ENCODE assay signal across 19 cellular contexts in the genomic region with DNA sequence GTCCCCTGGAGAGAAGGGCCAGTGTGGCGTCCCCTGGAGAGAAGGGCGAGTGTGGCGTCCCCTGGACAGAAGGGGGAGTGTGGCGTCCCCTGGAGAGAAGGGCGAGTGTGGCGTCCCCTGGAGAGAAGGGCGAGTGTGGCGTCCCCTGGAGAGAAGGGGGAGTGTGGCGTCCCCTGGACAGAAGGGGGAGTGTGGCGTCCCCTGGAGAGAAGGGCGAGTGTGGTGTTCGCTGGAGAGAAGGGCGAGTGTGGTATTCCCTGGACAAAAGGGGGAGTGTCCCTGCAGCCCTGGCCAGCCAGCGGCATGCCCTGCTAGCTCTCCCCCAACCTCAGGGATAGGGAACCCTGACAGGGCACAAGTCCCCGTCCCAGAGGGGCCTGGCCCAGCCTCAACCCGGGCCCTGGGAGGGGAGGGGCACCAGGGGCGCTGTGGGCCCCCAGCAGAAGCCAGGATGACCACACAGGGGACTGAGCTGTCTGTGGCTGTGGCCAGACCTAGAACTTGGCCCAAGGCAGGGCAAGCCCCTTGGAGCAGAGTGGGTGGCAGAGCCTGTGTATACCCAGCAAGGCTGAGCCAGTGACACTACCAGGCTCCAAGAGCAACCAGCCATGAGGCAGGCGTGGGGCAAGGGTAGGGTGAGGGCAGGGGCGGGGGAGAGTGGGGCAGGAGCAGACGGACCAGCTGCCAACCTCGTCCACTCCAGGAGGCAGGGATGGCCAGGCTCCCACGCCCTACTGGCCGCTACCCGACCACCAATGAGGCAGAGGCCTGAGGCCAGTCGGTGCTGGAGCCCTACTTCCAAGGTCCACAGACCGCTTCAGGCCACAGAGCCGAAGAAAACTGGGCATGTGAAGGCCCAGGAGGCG. TPM values are rescaled to one million over a fixed set of nuclear protein-coding genes. Genes with fewer than 3 reads are reported as not detected.
DNase-seq lines count a peak whose midpoint lies in the region; ATAC-seq, FAIRE-seq and TF ChIP-seq lines count a peak whose summit lies in the region.
"Had no signal": no experiment of that assay in that cellular context is flagged by ENCODE, and none has a peak within 500 bp of the region (broad histone marks: within the 10 kb centered on the region; RNA-seq: fewer than 3 reads in every experiment).

No MANE protein-coding gene starts in this region.

- peaks cover 38% of the 10 kb centered on the region for H3K4me1 ChIP-seq in left ventricle myocardium inferior
- H3K4me1 ChIP-seq in K562 (replicated peaks in 1 of 2; ENCODE audit: control insufficient read depth in 2 of 2, insufficient read depth in 2 of 2, low read length in 2 of 2) = peaks cover 5 to 74% of the 10 kb centered on the region in 2 experiments; a peak in 4 of 5 replicates
- H3K4me1 ChIP-seq in trophoblast cell (ENCODE audit: control insufficient read depth in 1 of 2, insufficient read depth in 2 of 2, low read length in 2 of 2) = peaks cover 9 to 10% of the 10 kb centered on the region in 2 experiments
- H3K4me1 ChIP-seq in ovary (ENCODE audit: insufficient read depth) = peaks cover 2% of the 10 kb centered on the region
- H3K4me1 ChIP-seq: Caco-2 had no signal

- H2AK5ac ChIP-seq in trophoblast cell (ENCODE audit: low read length) = no peak overlapping the region

- intact Hi-C loops in left ventricle myocardium superior (cut with micrococcal nuclease) (no loop called here), left ventricle myocardium inferior (cut with micrococcal nuclease) (no loop called here), K562 (cut with micrococcal nuclease) (no loop called here), ovary (cut with DNase I) (loop anchor here in 1 of 4 donors (10.0 kb wide), 1 partner anchor 1864 kb away; no protein-coding TSS in a partner anchor)

- H3K27ac Mint-ChIP-seq in neural crest cell (ENCODE audit: unreplicated experiment) = no peak overlapping the region
- H3K27ac Mint-ChIP-seq: T-cell had no signal

- 97% methylated on average over 6 of the region's 28 CpGs for whole genome bisulfite sequencing in K562 (ENCODE audit: insufficient coverage, low coverage, missing lambda C conversion rate)
- WGBS in trophoblast cell (ENCODE audit: extremely low coverage, insufficient coverage, insufficient read length) = no CpG with 5 or more reads among the region's 28 CpGs
- 84 to 87% (median 85%) methylated on average over 24 to 28 of the region's 28 CpGs for WGBS in ovary, 3 donors

- no peak overlapping the region for H3K14ac ChIP-seq in trophoblast cell (ENCODE audit: low read length)

- no peak overlapping the region for H3K27ac ChIP-seq in left ventricle myocardium inferior (replicated peaks)
- H3K27ac ChIP-seq in K562 (ENCODE audit: extremely low read depth, low read depth, low read length) = no peak overlapping the region
- no peak overlapping the region for H3K27ac ChIP-seq in trophoblast cell (ENCODE audit: low read depth, low read length)
- no peak overlapping the region for H3K27ac ChIP-seq in ovary
- H3K27ac ChIP-seq: BLaER1 treated with 17β-estradiol and CSF1 and Interleukin-3, amounts not matched to agents 10 nM and 100 nM; HL-60 had no signal

- no peak overlapping the region for H3K23ac ChIP-seq in trophoblast cell (ENCODE audit: low read length)

- TF ChIP-seq EP300 in K562 (IDR thresholded peaks at IDR 0.05; ENCODE audit: low read length) = no peak
- no peak for TF ChIP-seq EP300 in ovary (IDR thresholded peaks at IDR 0.05)

- H3K18ac ChIP-seq in trophoblast cell (ENCODE audit: low read length) = no peak overlapping the region

- peaks cover 2% of the 10 kb centered on the region for H3K4me1 Mint-ChIP-seq in neural crest cell

- TF ChIP-seq POLR2A in K562 (conservative IDR thresholded peaks at IDR 0.05) (0 out of 2 replicates have a peak, but pooled peaks have one; percentile 30), ovary (IDR thresholded peaks at IDR 0.05) (no peak)

- BruUV-seq in K562 (replicated peaks; lab: Mats Ljungman, UMichigan) = no TSS peak

- H4K12ac ChIP-seq in trophoblast cell (ENCODE audit: low read depth, low read length) = no peak overlapping the region

- no peak overlapping the region for H3K4me3 ChIP-seq in left ventricle myocardium inferior
- H3K4me3 ChIP-seq in K562 = no peak overlapping the region
- no peak overlapping the region for H3K4me3 ChIP-seq in trophoblast cell (ENCODE audit: low read depth, low read length)
- no peak overlapping the region for H3K4me3 ChIP-seq in ovary
- H3K4me3 ChIP-seq: BLaER1 treated with 17β-estradiol and CSF1 and Interleukin-3, amounts not matched to agents 10 nM and 100 nM had no signal

- H3K4me3 Mint-ChIP-seq in neural crest cell = peak overlapping the region; percentile 71

- ATAC-seq in left ventricle myocardium superior = no peak
- ATAC-seq in K562 = no peak
- ATAC-seq: T-cell had no signal

- no peaks in the 10 kb centered on the region for H3K9me1 ChIP-seq in K562 (ENCODE audit: control insufficient read depth, insufficient read depth, low read length)

- no peak overlapping the region for H4K8ac ChIP-seq in trophoblast cell (ENCODE audit: low read depth, low read length)

- H3K9me3 Mint-ChIP-seq in neural crest cell = no peaks in the 10 kb centered on the region
- H3K9me3 Mint-ChIP-seq: T-cell had no signal

- H2BK5ac ChIP-seq in trophoblast cell (ENCODE audit: low read depth, low read length, poor library complexity) = no peak overlapping the region

- FAIRE-seq in K562 (lab: Jason Lieb, UNC) = no peak
- FAIRE-seq: GM19239, H54, HTR-8/SVneo had no signal

- H3K4me2 ChIP-seq in K562 (ENCODE audit: insufficient read depth, low read length) (no peak overlapping the region), trophoblast cell (ENCODE audit: low read length) (no peak overlapping the region)
- H3K4me2 ChIP-seq: BLaER1 treated with 17β-estradiol and CSF1 and Interleukin-3, amounts not matched to agents 10 nM and 100 nM had no signal

- peak; percentile 32 for DNase-seq in left ventricle myocardium superior
- no peak for DNase-seq in left ventricle myocardium inferior
- no peak for DNase-seq in K562 (ENCODE audit: extremely low read depth in 1 of 4, low spot score in 3 of 4)
- DNase-seq in neural crest cell (ENCODE audit: low read depth, low spot score) = no peak
- DNase-seq in globus pallidus (ENCODE audit: low spot score) = no peak
- no peak for DNase-seq in MV-4-11 (lab: John Stamatoyannopoulos, UW)
- DNase-seq in trophoblast cell = no peak
- no peak for DNase-seq in ovary
- DNase-seq: Caco-2, EL, NCI-H1417, NCI-H187 treated with DMSO at 0.1 percent for 48 hours, T-cell had no signal

- TF ChIP-seq CTCF in left ventricle myocardium inferior (IDR thresholded peaks at IDR 0.05; ENCODE audit: borderline replicate concordance) = no peak
- no peak for TF ChIP-seq CTCF in K562 (IDR thresholded peaks at IDR 0.05 in 2 of 3, conservative IDR thresholded peaks at IDR 0.05 in 1 of 3; ENCODE audit: insufficient read depth in 2 of 3, low read depth in 1 of 3, low read length in 3 of 3)
- TF ChIP-seq CTCF in neural crest cell (conservative IDR thresholded peaks at IDR 0.05) = no peak
- no peak for TF ChIP-seq CTCF in ovary (IDR thresholded peaks at IDR 0.05)

- CTCF ChIA-PET in K562 (lab: Yijun Ruan, JAX; ENCODE audit: low intra/inter-chr PET ratio) = no interaction called here

- H4K91ac ChIP-seq in trophoblast cell (ENCODE audit: low read depth, low read length) = no peak overlapping the region

- POLR2A ChIA-PET in K562 (lab: Yijun Ruan, JAX) = interaction anchor here (0.8 kb wide), 1 partner anchor 13 kb away, joined by 3 read pairs; no protein-coding TSS in a partner anchor

- no peak overlapping the region for H2BK120ac ChIP-seq in trophoblast cell (ENCODE audit: insufficient read depth, low read length, poor library complexity)

- 0 out of 2 replicates have a peak, but pooled peaks cover 4% of the 10 kb centered on the region for H4K20me1 ChIP-seq in K562 (replicated peaks; ENCODE audit: control insufficient read depth, insufficient read depth, low read length)

- H3K9ac ChIP-seq in K562 (ENCODE audit: insufficient read depth in 1 of 2, low read depth in 2 of 2, low read length in 2 of 2) = peak overlapping the region in 1 of 2 experiments; percentile 64; a peak in 1 of 4 replicates
- no peak overlapping the region for H3K9ac ChIP-seq in trophoblast cell (ENCODE audit: low read length)

- no peak overlapping the region for H3K4ac ChIP-seq in trophoblast cell (ENCODE audit: low read depth, low read length)

- no peaks in the 10 kb centered on the region for H3K36me3 Mint-ChIP-seq in neural crest cell (ENCODE audit: low read depth)

- no peak for TF ChIP-seq RAD21 in K562 (CRISPR knock-in tag; conservative IDR thresholded peaks at IDR 0.05 in 1 of 2, IDR thresholded peaks at IDR 0.05 in 1 of 2)

- H3K27me3 ChIP-seq in left ventricle myocardium inferior (ENCODE audit: low read depth) (no peaks in the 10 kb centered on the region), K562 (ENCODE audit: control insufficient read depth in 2 of 2, insufficient read depth in 2 of 2, low read length in 2 of 2) (no peaks in the 10 kb centered on the region), trophoblast cell (ENCODE audit: insufficient read depth, low read length) (no peaks in the 10 kb centered on the region), ovary (no peaks in the 10 kb centered on the region)
- H3K27me3 ChIP-seq: BLaER1 treated with 17β-estradiol and CSF1 and Interleukin-3, amounts not matched to agents 10 nM and 100 nM had no signal

- H3K9me3 ChIP-seq in left ventricle myocardium inferior (replicated peaks) (no peaks in the 10 kb centered on the region), K562 (replicated peaks; ENCODE audit: control insufficient read depth, insufficient read depth, low read depth, low read length) (no peaks in the 10 kb centered on the region), trophoblast cell (ENCODE audit: insufficient read depth, low read depth, low read length) (peaks cover 1% of the 10 kb centered on the region), ovary (no peaks in the 10 kb centered on the region)
- H3K9me3 ChIP-seq: BLaER1 treated with 17β-estradiol and CSF1 and Interleukin-3, amounts not matched to agents 10 nM and 100 nM; Caco-2 had no signal

- H3K36me3 ChIP-seq in left ventricle myocardium inferior (peaks cover 28% of the 10 kb centered on the region), K562 (ENCODE audit: control insufficient read depth, insufficient read depth, low read length) (peaks cover 35% of the 10 kb centered on the region; the same call in 1 of the 3 replicates), trophoblast cell (ENCODE audit: control insufficient read depth in 1 of 2, insufficient read depth in 2 of 2, low read length in 2 of 2) (peaks cover 31 to 37% of the 10 kb centered on the region in 2 experiments), ovary (no peaks in the 10 kb centered on the region)

- H3K27me3 Mint-ChIP-seq in neural crest cell (ENCODE audit: low read depth) = peaks cover 1% of the 10 kb centered on the region
- H3K27me3 Mint-ChIP-seq: T-cell had no signal

- in situ Hi-C loops in K562 (cut with MboI) = no loop called here

- peaks cover 17% of the 10 kb centered on the region for H3K79me2 ChIP-seq in K562 (ENCODE audit: control insufficient read depth, insufficient read depth, low read length)
- peaks cover 6% of the 10 kb centered on the region for H3K79me2 ChIP-seq in trophoblast cell (ENCODE audit: control insufficient read depth, insufficient read depth, low read length, poor library complexity)

- H2BK12ac ChIP-seq in trophoblast cell (ENCODE audit: low read length) = no peak overlapping the region

- no peak overlapping the region for H2AFZ ChIP-seq in K562 (ENCODE audit: low read depth, low read length)
- H2AFZ ChIP-seq in trophoblast cell (ENCODE audit: insufficient read depth, low read length, poor library complexity) = no peak overlapping the region

- peaks cover 10% of the 10 kb centered on the region for H3K79me1 ChIP-seq in trophoblast cell (ENCODE audit: low read length)

RNA-seq across cellular contexts. Expression of gene HRAS, which starts 4.2 kb away (rescaled TPM):
- total RNA-seq in left ventricle myocardium superior = 67.1 TPM
- total RNA-seq in left ventricle myocardium inferior = 55.9 TPM
- 31.9 and 88.4 TPM in 2 replicates for total RNA-seq in K562 (2011; cell fraction: chromatin; rRNA removed; ENCODE audit: low replicate concordance)
- total RNA-seq in K562 (2011; cell fraction: nucleolus; rRNA removed) = 70.2 and 80.9 TPM in 2 replicates
- total RNA-seq in K562 (2011; cell fraction: nucleoplasm; rRNA removed) = 37.3 and 47.9 TPM in 2 replicates
- 73.5 and 75.9 TPM in 2 replicates for total RNA-seq in K562 (2014; rRNA removed)
- 11.3 and 16.8 TPM in 2 replicates for total RNA-seq in K562 (2014; rRNA removed; fragmentation: Illumina TruSeq; extraction: Trizol)
- 41.3 and 43.3 TPM in 2 replicates for total RNA-seq in K562 (2015; rRNA removed; fragmentation: Illumina TruSeq; extraction: Trizol)
- total RNA-seq in K562 (2021) = 64.9 and 68.5 TPM in 2 replicates
- polyA plus RNA-seq in K562 (2011; rRNA removed) = 29.6 and 34.9 TPM in 2 replicates
- 39.3 and 69.6 TPM in 2 replicates for polyA plus RNA-seq in K562 (2011; cell fraction: cytosol; rRNA removed)
- 98.3 and 113 TPM in 2 replicates for polyA plus RNA-seq in K562 (2011; cell fraction: nucleus; rRNA removed)
- polyA plus RNA-seq in K562 (2012) = 47.4 and 91.9 TPM in 2 replicates
- 28.0 and 46.2 TPM in 2 replicates for polyA plus RNA-seq in K562 (2014; fragmentation: Illumina TruSeq; extraction: Trizol)
- polyA plus RNA-seq in K562 (2014; fragmentation: Nextera tagmentation; extraction: Ambion mirVana) = 1 to 10 TPM; 2.8 to 5.8 TPM
- polyA plus RNA-seq in K562 (2014; rRNA removed) = 52.0 and 61.3 TPM in 2 replicates
- polyA minus RNA-seq in K562 (2011; rRNA and poly(A)+ RNA removed) = 17.3 and 37.2 TPM in 2 replicates
- polyA minus RNA-seq in K562 (2011; cell fraction: cytosol; rRNA and poly(A)+ RNA removed) = 18.2 and 20.6 TPM in 2 replicates
- 13.1 and 25.3 TPM in 2 replicates for polyA minus RNA-seq in K562 (2011; cell fraction: nucleus; rRNA and poly(A)+ RNA removed)
- total RNA-seq in neural crest cell = 90.6 and 93.5 TPM in 2 replicates
- polyA plus RNA-seq in trophoblast cell (2013) = 39.2 and 40.8 TPM in 2 replicates
- total RNA-seq in ovary = 10 to 100 TPM; 21.3 to 49.6 (median 36.3) TPM
- polyA plus RNA-seq in ovary = 10 to 100 TPM in 1 of 2 donors, 1 to 10 TPM in 1; 4.3 to 38.0 TPM

RNA-seq across cellular contexts. Expression of gene LRRC56, which starts 6.1 kb away (rescaled TPM):
- total RNA-seq in left ventricle myocardium superior (0.22 TPM), left ventricle myocardium inferior (0.25 TPM), K562 (2014; rRNA removed) (1.5 and 1.6 TPM in 2 replicates), K562 (2014; rRNA removed; fragmentation: Illumina TruSeq; extraction: Trizol) (0.13 and 0.22 TPM in 2 replicates), K562 (2015; rRNA removed; fragmentation: Illumina TruSeq; extraction: Trizol) (1.0 and 1.3 TPM in 2 replicates), K562 (2021) (3.4 and 4.5 TPM in 2 replicates), neural crest cell (2.1 and 2.4 TPM in 2 replicates), ovary (1 to 10 TPM in 6 of 7 donors, under 1 TPM in 1; 0.60 to 6.2 (median 2.0) TPM)
- 8.0 and 39.1 TPM in 2 replicates for total RNA-seq in K562 (2011; cell fraction: chromatin; rRNA removed; ENCODE audit: low replicate concordance)
- total RNA-seq in K562 (2011; cell fraction: nucleolus; rRNA removed) = 24.1 and 24.3 TPM in 2 replicates
- 9.9 and 12.5 TPM in 2 replicates for total RNA-seq in K562 (2011; cell fraction: nucleoplasm; rRNA removed)
- polyA plus RNA-seq in K562 (2011; rRNA removed) (1.0 and 1.6 TPM in 2 replicates), K562 (2014; fragmentation: Illumina TruSeq; extraction: Trizol) (0.61 and 1.4 TPM in 2 replicates), K562 (2014; fragmentation: Nextera tagmentation; extraction: Ambion mirVana) (under 1 TPM in 1 of 2 experiments, not detected in 1; 0.03 TPM), K562 (2014; rRNA removed) (3.6 and 4.3 TPM in 2 replicates), ovary (1 to 10 TPM in 1 of 2 donors, not detected in 1; 2.1 TPM)
- polyA plus RNA-seq in K562 (2011; cell fraction: cytosol; rRNA removed) = 0.84 and 3.6 TPM in 2 replicates
- 11.6 and 26.8 TPM in 2 replicates for polyA plus RNA-seq in K562 (2011; cell fraction: nucleus; rRNA removed)
- polyA plus RNA-seq in K562 (2012) = 3.3 and 10.8 TPM in 2 replicates
- polyA minus RNA-seq in K562 (2011; rRNA and poly(A)+ RNA removed) = 0.45 and 0.77 TPM in 2 replicates
- 0.86 and 1.1 TPM in 2 replicates for polyA minus RNA-seq in K562 (2011; cell fraction: cytosol; rRNA and poly(A)+ RNA removed)
- 3.6 and 4.6 TPM in 2 replicates for polyA minus RNA-seq in K562 (2011; cell fraction: nucleus; rRNA and poly(A)+ RNA removed)
- polyA plus RNA-seq in trophoblast cell (2013) = 0.22 and 0.40 TPM in 2 replicates
- total RNA-seq: A172 had no signal

RNA-seq across cellular contexts. Expression of gene RNH1, which starts 24.2 kb away (rescaled TPM):
- total RNA-seq in left ventricle myocardium superior (171 TPM), left ventricle myocardium inferior (142 TPM), K562 (2014; rRNA removed) (159 and 178 TPM in 2 replicates), K562 (2014; rRNA removed; fragmentation: Illumina TruSeq; extraction: Trizol) (12.9 and 20.3 TPM in 2 replicates), K562 (2015; rRNA removed; fragmentation: Illumina TruSeq; extraction: Trizol) (97.2 and 102 TPM in 2 replicates), K562 (2021) (160 and 164 TPM in 2 replicates), neural crest cell (69.2 and 71.1 TPM in 2 replicates), ovary (100 to 1,000 TPM; 105 to 233 (median 169) TPM)
- total RNA-seq in K562 (2011; cell fraction: chromatin; rRNA removed; ENCODE audit: low replicate concordance) = 70.8 and 222 TPM in 2 replicates
- total RNA-seq in K562 (2011; cell fraction: nucleolus; rRNA removed) = 197 and 200 TPM in 2 replicates
- total RNA-seq in K562 (2011; cell fraction: nucleoplasm; rRNA removed) = 94.3 and 102 TPM in 2 replicates
- polyA plus RNA-seq in K562 (2011; rRNA removed) (38.5 and 71.1 TPM in 2 replicates), K562 (2014; fragmentation: Illumina TruSeq; extraction: Trizol) (44.3 and 107 TPM in 2 replicates), K562 (2014; fragmentation: Nextera tagmentation; extraction: Ambion mirVana) (10 to 100 TPM in 1 of 2 experiments, 1 to 10 TPM in 1; 2.5 to 11.8 TPM), K562 (2014; rRNA removed) (104 and 114 TPM in 2 replicates), ovary (100 to 1,000 TPM in 1 of 2 donors, 10 to 100 TPM in 1; 17.4 to 147 TPM)
- 53.4 and 159 TPM in 2 replicates for polyA plus RNA-seq in K562 (2011; cell fraction: cytosol; rRNA removed)
- 178 and 263 TPM in 2 replicates for polyA plus RNA-seq in K562 (2011; cell fraction: nucleus; rRNA removed)
- polyA plus RNA-seq in K562 (2012) = 144 and 249 TPM in 2 replicates
- polyA minus RNA-seq in K562 (2011; rRNA and poly(A)+ RNA removed) = 18.1 and 34.7 TPM in 2 replicates
- 72.0 and 82.7 TPM in 2 replicates for polyA minus RNA-seq in K562 (2011; cell fraction: cytosol; rRNA and poly(A)+ RNA removed)
- 72.2 and 76.6 TPM in 2 replicates for polyA minus RNA-seq in K562 (2011; cell fraction: nucleus; rRNA and poly(A)+ RNA removed)
- polyA plus RNA-seq in trophoblast cell (2013) = 79.1 and 82.8 TPM in 2 replicates

RNA-seq across cellular contexts. Expression of gene LMNTD2, which starts 29.3 kb away (rescaled TPM):
- total RNA-seq in left ventricle myocardium superior (0.20 TPM), left ventricle myocardium inferior (0.52 TPM), K562 (2014; rRNA removed) (2.0 and 2.9 TPM in 2 replicates), K562 (2014; rRNA removed; fragmentation: Illumina TruSeq; extraction: Trizol) (0.19 TPM in 1 of 2 replicates, not detected in the other), K562 (2015; rRNA removed; fragmentation: Illumina TruSeq; extraction: Trizol) (0.98 and 1.1 TPM in 2 replicates), K562 (2021) (3.5 and 3.9 TPM in 2 replicates), neural crest cell (1.8 and 2.2 TPM in 2 replicates), ovary (1 to 10 TPM in 5 of 7 donors, under 1 TPM in 2; 0.70 to 7.6 (median 1.2) TPM)
- 3.8 and 17.0 TPM in 2 replicates for total RNA-seq in K562 (2011; cell fraction: chromatin; rRNA removed; ENCODE audit: low replicate concordance)
- 10.9 and 14.7 TPM in 2 replicates for total RNA-seq in K562 (2011; cell fraction: nucleolus; rRNA removed)
- total RNA-seq in K562 (2011; cell fraction: nucleoplasm; rRNA removed) = 6.7 and 8.2 TPM in 2 replicates
- polyA plus RNA-seq in K562 (2011; rRNA removed) (1.1 and 2.8 TPM in 2 replicates), K562 (2014; fragmentation: Illumina TruSeq; extraction: Trizol) (0.48 and 0.98 TPM in 2 replicates), K562 (2014; fragmentation: Nextera tagmentation; extraction: Ambion mirVana) (not detected), K562 (2014; rRNA removed) (1.8 and 4.2 TPM in 2 replicates), ovary (1 to 10 TPM in 1 of 2 donors, not detected in 1; 1.1 TPM)
- 1.3 and 3.2 TPM in 2 replicates for polyA plus RNA-seq in K562 (2011; cell fraction: cytosol; rRNA removed)
- 28.7 and 36.1 TPM in 2 replicates for polyA plus RNA-seq in K562 (2011; cell fraction: nucleus; rRNA removed)
- 3.2 and 9.3 TPM in 2 replicates for polyA plus RNA-seq in K562 (2012)
- polyA minus RNA-seq in K562 (2011; rRNA and poly(A)+ RNA removed) = 0.14 and 0.30 TPM in 2 replicates
- polyA minus RNA-seq in K562 (2011; cell fraction: cytosol; rRNA and poly(A)+ RNA removed) = 1.2 and 1.4 TPM in 2 replicates
- 4.0 and 6.1 TPM in 2 replicates for polyA minus RNA-seq in K562 (2011; cell fraction: nucleus; rRNA and poly(A)+ RNA removed)
- 2.2 and 2.6 TPM in 2 replicates for polyA plus RNA-seq in trophoblast cell (2013)

RNA-seq across cellular contexts. Expression of gene RASSF7, which starts 29.6 kb away (rescaled TPM):
- total RNA-seq in left ventricle myocardium superior = 4.6 TPM
- total RNA-seq in left ventricle myocardium inferior = 4.5 TPM
- total RNA-seq in K562 (2011; cell fraction: chromatin; rRNA removed; ENCODE audit: low replicate concordance) = 15.6 and 50.0 TPM in 2 replicates
- total RNA-seq in K562 (2011; cell fraction: nucleolus; rRNA removed) = 73.5 and 76.5 TPM in 2 replicates
- total RNA-seq in K562 (2011; cell fraction: nucleoplasm; rRNA removed) = 28.3 and 32.9 TPM in 2 replicates
- 45.2 and 50.3 TPM in 2 replicates for total RNA-seq in K562 (2014; rRNA removed)
- total RNA-seq in K562 (2014; rRNA removed; fragmentation: Illumina TruSeq; extraction: Trizol) = 1.1 and 2.2 TPM in 2 replicates
- total RNA-seq in K562 (2015; rRNA removed; fragmentation: Illumina TruSeq; extraction: Trizol) = 16.2 and 18.6 TPM in 2 replicates
- 30.5 and 31.7 TPM in 2 replicates for total RNA-seq in K562 (2021)
- polyA plus RNA-seq in K562 (2011; rRNA removed) = 19.8 and 30.3 TPM in 2 replicates
- polyA plus RNA-seq in K562 (2011; cell fraction: cytosol; rRNA removed) = 43.4 and 94.2 TPM in 2 replicates
- 170 and 239 TPM in 2 replicates for polyA plus RNA-seq in K562 (2011; cell fraction: nucleus; rRNA removed)
- polyA plus RNA-seq in K562 (2012) = 27.7 and 32.0 TPM in 2 replicates
- polyA plus RNA-seq in K562 (2014; fragmentation: Illumina TruSeq; extraction: Trizol) = 3.0 and 17.0 TPM in 2 replicates
- polyA plus RNA-seq in K562 (2014; fragmentation: Nextera tagmentation; extraction: Ambion mirVana) = under 1 TPM; 0.41 to 0.92 TPM
- 44.3 and 52.7 TPM in 2 replicates for polyA plus RNA-seq in K562 (2014; rRNA removed)
- polyA minus RNA-seq in K562 (2011; rRNA and poly(A)+ RNA removed) = 2.7 and 4.7 TPM in 2 replicates
- polyA minus RNA-seq in K562 (2011; cell fraction: cytosol; rRNA and poly(A)+ RNA removed) = 10.8 and 13.3 TPM in 2 replicates
- 18.8 and 21.8 TPM in 2 replicates for polyA minus RNA-seq in K562 (2011; cell fraction: nucleus; rRNA and poly(A)+ RNA removed)
- total RNA-seq in neural crest cell = 7.3 and 7.4 TPM in 2 replicates
- polyA plus RNA-seq in trophoblast cell (2013) = 41.3 and 45.5 TPM in 2 replicates
- 100 to 1,000 TPM in 1 of 7 donors, 10 to 100 TPM in 2, 1 to 10 TPM in 4; 4.7 to 163 (median 9.5) TPM for total RNA-seq in ovary
- 1 to 10 TPM in 1 of 2 donors, not detected in 1; 7.4 TPM for polyA plus RNA-seq in ovary
